In genomic region chr12:113334786-113335539, GRCh38 we compare ENCODE assay signal across 1 cellular context.
A peak's percentile ranks its signal among the peaks of the same experiment; 100 is the strongest.
TF ChIP-seq lines count a peak whose summit lies in the region.

Gene SLC8B1 (minus strand): TSS chr12:113335109. CDS start chr12:113332878, 2,231 bp downstream.

TF ChIP-seq in HepG2, 621 proteins besides CTCF, POLR2A, EP300 and RAD21 (continued from another document and continues in another):
- TF ChIP-seq ZBTB40 (IDR thresholded peaks at IDR 0.05) (no peak), ZBTB40 (CRISPR knock-in tag; IDR thresholded peaks at IDR 0.05) (peak; percentile 29; the same call in 1 of the 2 replicates), ZNF546 (CRISPR knock-in tag; conservative IDR thresholded peaks at IDR 0.05) (0 out of 2 replicates have a peak, but pooled peaks have one; percentile 75), ZNF646 (CRISPR knock-in tag; IDR thresholded peaks at IDR 0.05) (no peak), AKNA (CRISPR knock-in tag; IDR thresholded peaks at IDR 0.05; ENCODE audit: borderline replicate concordance) (0 out of 2 replicates have a peak, but pooled peaks have one; percentile 38), ZBTB46 (CRISPR knock-in tag; IDR thresholded peaks at IDR 0.05; ENCODE audit: borderline replicate concordance) (no peak), SOX13 (IDR thresholded peaks at IDR 0.05) (no peak), SOX13 (CRISPR knock-in tag; conservative IDR thresholded peaks at IDR 0.05 in 1 of 2, IDR thresholded peaks at IDR 0.05 in 1 of 2) (no peak; a peak in 1 of 4 replicates), ZNF556 (CRISPR knock-in tag; IDR thresholded peaks at IDR 0.05; ENCODE audit: borderline replicate concordance) (no peak), CENPBD1 (CRISPR knock-in tag; IDR thresholded peaks at IDR 0.05; ENCODE audit: borderline replicate concordance, low read depth) (no peak), FOSL2 (CRISPR knock-in tag; IDR thresholded peaks at IDR 0.05) (peak; percentile 24; the same call in 1 of the 2 replicates), PITX1 (CRISPR knock-in tag; IDR thresholded peaks at IDR 0.05) (peak; percentile 64), ZBTB21 (CRISPR knock-in tag; IDR thresholded peaks at IDR 0.05) (no peak), CCDC6 (CRISPR knock-in tag; IDR thresholded peaks at IDR 0.05) (peak; percentile 69; the same call in 1 of the 2 replicates), ESRRA (CRISPR knock-in tag; IDR thresholded peaks at IDR 0.05; ENCODE audit: low read depth) (0 out of 2 replicates have a peak, but pooled peaks have one; percentile 19), ZNF577 (CRISPR knock-in tag; IDR thresholded peaks at IDR 0.05; ENCODE audit: borderline replicate concordance, low read depth) (no peak), XBP1 (CRISPR knock-in tag; IDR thresholded peaks at IDR 0.05) (no peak), ADNP (CRISPR knock-in tag; IDR thresholded peaks at IDR 0.05) (no peak), NR3C1 (CRISPR knock-in tag; IDR thresholded peaks at IDR 0.05) (no peak), ZHX1 (CRISPR knock-in tag; IDR thresholded peaks at IDR 0.05; ENCODE audit: low read depth) (no peak), PLRG1 (conservative IDR thresholded peaks at IDR 0.05) (no peak), ZFP36 (IDR thresholded peaks at IDR 0.05; ENCODE audit: borderline replicate concordance, low read depth, low read length, partially characterized antibody) (no peak)
